8 cellular contexts compared by ENCODE assay signal in the genomic region with DNA sequence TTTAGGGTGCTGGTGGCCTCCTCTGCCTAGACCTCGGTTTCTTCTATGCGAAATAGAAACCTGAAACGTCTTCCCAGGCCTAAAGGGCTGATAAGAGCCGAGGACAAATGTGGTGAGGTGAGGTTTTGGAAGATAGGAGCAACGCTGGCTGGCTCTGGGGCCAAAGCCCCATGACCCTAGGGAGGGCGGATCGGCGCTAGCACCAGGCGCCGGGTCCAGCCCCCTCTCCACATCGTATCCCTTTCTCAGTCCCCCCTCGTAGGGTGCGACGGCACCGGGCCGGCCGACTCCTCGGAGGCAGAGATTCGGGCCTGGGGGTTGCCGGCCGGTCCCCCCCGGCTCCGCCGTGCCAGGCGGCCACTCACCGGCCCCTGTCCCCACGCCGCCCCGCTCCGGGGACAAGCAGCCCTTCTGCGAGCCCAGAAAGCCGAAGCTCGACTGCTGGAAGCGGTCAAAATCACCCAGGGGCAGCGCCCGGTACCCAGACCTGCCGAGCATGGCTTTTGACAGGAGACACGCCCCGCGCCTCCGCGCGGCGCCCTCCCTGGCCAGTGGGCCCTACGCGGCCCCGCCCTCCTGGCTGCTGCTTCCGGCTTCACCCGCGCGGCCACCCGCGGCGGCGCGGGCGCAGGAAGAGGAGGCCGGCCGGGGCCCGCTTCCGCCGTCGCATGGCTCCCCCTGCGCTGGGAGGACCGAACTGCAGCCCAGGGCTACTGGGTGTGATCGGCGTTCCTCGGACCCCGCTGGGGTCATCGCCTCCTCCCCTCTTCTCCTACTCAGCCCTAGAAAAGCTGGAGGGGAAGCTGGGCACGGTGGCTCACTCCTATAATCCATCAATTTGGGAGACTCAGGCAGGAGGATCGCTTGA. TPM values are rescaled to one million over a fixed set of nuclear protein-coding genes. Genes with fewer than 3 reads are reported as not detected.
A peak's percentile ranks its signal among the peaks of the same experiment; 100 is the strongest.
DNase-seq lines count a peak whose midpoint lies in the region; ATAC-seq and TF ChIP-seq lines count a peak whose summit lies in the region.

A gene with protein sequence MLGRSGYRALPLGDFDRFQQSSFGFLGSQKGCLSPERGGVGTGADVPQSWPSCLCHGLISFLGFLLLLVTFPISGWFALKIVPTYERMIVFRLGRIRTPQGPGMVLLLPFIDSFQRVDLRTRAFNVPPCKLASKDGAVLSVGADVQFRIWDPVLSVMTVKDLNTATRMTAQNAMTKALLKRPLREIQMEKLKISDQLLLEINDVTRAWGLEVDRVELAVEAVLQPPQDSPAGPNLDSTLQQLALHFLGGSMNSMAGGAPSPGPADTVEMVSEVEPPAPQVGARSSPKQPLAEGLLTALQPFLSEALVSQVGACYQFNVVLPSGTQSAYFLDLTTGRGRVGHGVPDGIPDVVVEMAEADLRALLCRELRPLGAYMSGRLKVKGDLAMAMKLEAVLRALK (minus strand): TSS at position 570 of the 868 bp plus-strand sequence. CDS start 72 bp downstream, at position 498.

- TF ChIP-seq CTCF in DOHH2 (IDR thresholded peaks at IDR 0.05; ENCODE audit: low read depth, low read length, poor library complexity, severe bottlenecking), result peak; percentile 79

- no peaks in the 10 kb centered on the region for H3K36me3 ChIP-seq in DOHH2 (ENCODE audit: control insufficient read depth, low read length)

- H3K4me2 ChIP-seq in DOHH2 (ENCODE audit: low read length), result peak within 1 kb of the TSS; percentile 89

- H3K27ac Mint-ChIP-seq in naive B cell, result peak within 1 kb of the TSS; percentile 56 to 92 (median 72)
- peak within 1 kb of the TSS; percentile 67 for H3K27ac Mint-ChIP-seq in stimulated activated effector memory CD8-positive, alpha-beta T cell treated with anti-CD3 and anti-CD28 coated beads, Interleukin-12 subunit alpha, Interleukin-12 subunit beta, amount 100 ng/mL, for 72 hours

- peaks cover 8% of the 10 kb centered on the region for H3K79me2 ChIP-seq in DOHH2 (ENCODE audit: control insufficient read depth, low read length)

- H3K4me3 Mint-ChIP-seq in naive B cell, result peak within 1 kb of the TSS; percentile 81 to 97 (median 89)
- H3K4me3 Mint-ChIP-seq in stimulated activated effector memory CD8-positive, alpha-beta T cell treated with anti-CD3 and anti-CD28 coated beads, Interleukin-12 subunit alpha, Interleukin-12 subunit beta, amount 100 ng/mL, for 72 hours, result peak within 1 kb of the TSS; percentile 93

- peaks cover 39% of the 10 kb centered on the region for H3K4me1 ChIP-seq in DOHH2 (ENCODE audit: control insufficient read depth, low read length)

- H4K20me1 ChIP-seq in DOHH2 (ENCODE audit: control insufficient read depth, insufficient read depth, low read depth, low read length), result no peaks in the 10 kb centered on the region

- H3K27ac ChIP-seq in DOHH2 (ENCODE audit: low read depth, low read length), result no peak within 1 kb of the TSS

- H3K27me3 ChIP-seq in DOHH2 (ENCODE audit: control insufficient read depth, low read length), result no peaks in the 10 kb centered on the region

- H3F3A ChIP-seq in DOHH2 (ENCODE audit: control insufficient read depth, insufficient read depth), result no peaks in the 10 kb centered on the region

- DNase-seq in KBM-7 (peak; percentile 99), RKO (ENCODE audit: low spot score) (peak; percentile 92), activated T-helper 1 cell treated with Interleukin-2 at 50 U/mL for 16 hours (ENCODE audit: low read depth) (peak; percentile 91), fibroblast of gingiva (ENCODE audit: low read depth) (peak; percentile 96), naive B cell (peak; percentile 94)
- peak; percentile 99 for DNase-seq in stimulated activated effector memory CD8-positive, alpha-beta T cell treated with anti-CD3 and anti-CD28 coated beads, Interleukin-12 subunit alpha, Interleukin-12 subunit beta, amount 100 ng/mL, for 72 hours (ENCODE audit: low spot score in 2 of 2)

- H3K4me1 Mint-ChIP-seq in naive B cell, result peaks cover 41 to 78% (median 55%) of the 10 kb centered on the region in 3 donors
- peaks cover 43% of the 10 kb centered on the region for H3K4me1 Mint-ChIP-seq in stimulated activated effector memory CD8-positive, alpha-beta T cell treated with anti-CD3 and anti-CD28 coated beads, Interleukin-12 subunit alpha, Interleukin-12 subunit beta, amount 100 ng/mL, for 72 hours

- H3K4me3 ChIP-seq in DOHH2 (ENCODE audit: low read length), result peak within 1 kb of the TSS; percentile 91

- in situ Hi-C loops in KBM-7 (cut with MboI; ENCODE audit: low pct_unique_long_range_greater_than_20kb, low sequenced_read_pairs), result no loop called here

- ATAC-seq in GM21717 (IDR thresholded peaks at IDR 0.05; ENCODE audit: unreplicated experiment), result peak; percentile 69
- ATAC-seq in naive B cell (ENCODE audit: low read depth in 2 of 2), result peak; percentile 76 to 83
- ATAC-seq in stimulated activated effector memory CD8-positive, alpha-beta T cell treated with anti-CD3 and anti-CD28 coated beads, Interleukin-12 subunit alpha, Interleukin-12 subunit beta, amount 100 ng/mL, for 72 hours, result peak; percentile 89

- H3K9me3 ChIP-seq in DOHH2 (ENCODE audit: control insufficient read depth, insufficient read depth, low read length), result no peaks in the 10 kb centered on the region

- H3K36me3 Mint-ChIP-seq in naive B cell, result no peaks in the 10 kb centered on the region
- peaks cover 17% of the 10 kb centered on the region for H3K36me3 Mint-ChIP-seq in stimulated activated effector memory CD8-positive, alpha-beta T cell treated with anti-CD3 and anti-CD28 coated beads, Interleukin-12 subunit alpha, Interleukin-12 subunit beta, amount 100 ng/mL, for 72 hours

- no peaks in the 10 kb centered on the region for H3K27me3 Mint-ChIP-seq in naive B cell

- H3K9me2 ChIP-seq in DOHH2 (replicated peaks; ENCODE audit: control insufficient read depth, low read length), result no peaks in the 10 kb centered on the region

- H3K9me3 Mint-ChIP-seq in naive B cell, result no peaks in the 10 kb centered on the region
- H3K9me3 Mint-ChIP-seq in stimulated activated effector memory CD8-positive, alpha-beta T cell treated with anti-CD3 and anti-CD28 coated beads, Interleukin-12 subunit alpha, Interleukin-12 subunit beta, amount 100 ng/mL, for 72 hours, result no peaks in the 10 kb centered on the region

RNA-seq across cellular contexts. Expression of the gene that starts here (rescaled TPM):
- 10 to 100 TPM in 3 of 6 donors, 1 to 10 TPM in 3; 8.6 to 18.4 (median 9.9) TPM for polyA plus RNA-seq in naive B cell (ENCODE audit: low read depth in 6 of 6)
